ENCODE assay signal across 15 cellular contexts in the genomic region with DNA sequence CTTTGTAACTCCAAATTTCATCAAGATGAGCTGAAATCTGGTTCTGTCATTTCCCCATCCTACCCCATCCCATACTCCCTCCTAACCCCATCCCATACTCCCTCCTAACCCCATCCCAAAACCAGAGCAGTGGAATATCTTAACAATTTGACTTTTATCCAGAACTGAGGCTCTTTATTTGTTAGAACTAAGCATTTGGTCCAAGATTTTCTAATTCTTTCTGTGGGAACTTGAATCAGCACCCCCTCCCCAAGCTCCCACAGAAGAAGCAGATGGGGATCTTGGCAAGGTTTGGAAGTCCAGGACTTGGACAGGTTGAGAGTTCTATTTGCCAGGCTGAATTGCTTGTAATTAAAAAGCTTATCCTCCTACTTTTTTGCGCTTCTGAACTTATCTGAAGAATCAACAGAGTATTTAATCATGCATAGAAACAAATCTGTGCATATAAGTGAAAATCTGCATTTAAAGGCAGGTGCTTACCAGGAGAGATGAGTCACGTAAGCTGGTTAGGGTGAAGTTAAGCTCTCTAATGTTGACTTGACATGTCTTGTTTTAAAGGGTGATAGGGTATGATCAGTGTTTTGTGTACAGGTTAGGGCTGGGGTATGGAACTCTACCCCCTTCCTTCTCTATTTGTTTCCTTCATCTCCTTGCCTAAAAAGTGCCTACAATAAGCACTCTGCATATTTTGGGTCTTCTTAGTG.
DNase-seq lines count a peak whose midpoint lies in the region; ATAC-seq and TF ChIP-seq lines count a peak whose summit lies in the region.
"Had no signal": no experiment of that assay in that cellular context is flagged by ENCODE, and none has a peak within 500 bp of the region (broad histone marks: within the 10 kb centered on the region; RNA-seq: fewer than 3 reads in every experiment).

No MANE protein-coding gene starts in this region.

- no peak overlapping the region for H3K18ac ChIP-seq in mesenchymal stem cell (ENCODE audit: low read depth in 1 of 2, low read length in 2 of 2)

- H3K79me1 ChIP-seq in mesenchymal stem cell (replicated peaks; ENCODE audit: low read length, poor library complexity, severe bottlenecking): no peaks in the 10 kb centered on the region

- WGBS in mesenchymal stem cell: 89% methylated on average over 1 of the region's 2 CpGs

- POLR2A ChIA-PET in RWPE1 (lab: Yijun Ruan, JAX; ENCODE audit: low non-redundant PET): no interaction called here

- no peak overlapping the region for H3K4me2 ChIP-seq in mesenchymal stem cell (ENCODE audit: low read length, poor library complexity, severe bottlenecking)
- H3K4me2 ChIP-seq: PC-9 had no signal

- CTCF ChIA-PET in RWPE1 (lab: Yijun Ruan, JAX): interaction anchor here (0.6 kb wide), 2 partner anchors 42 to 713 kb away, joined by 3 read pairs; no protein-coding TSS in a partner anchor

- no peak overlapping the region for H3K9ac ChIP-seq in mesenchymal stem cell (ENCODE audit: low read length)

- DNase-seq in NCI-H2171 treated with DMSO at 0.1 percent for 48 hours (lab: John Stamatoyannopoulos, UW) (peak; percentile 55), NCI-H2171 (lab: John Stamatoyannopoulos, UW) (no peak), RWPE1 (ENCODE audit: low spot score) (no peak), globus pallidus (ENCODE audit: low spot score) (peak; percentile 52), superior temporal gyrus (ENCODE audit: extremely low spot score) (peak; percentile 36), mesenchymal stem cell (no peak), NCI-H345 (lab: John Stamatoyannopoulos, UW) (no peak)
- DNase-seq: 8988T; activated B cell treated with CpG ODN at 0.5 μM for 24 hours; activated T-cell treated with anti-CD3 and anti-CD28 coated beads, Interleukin-2, amount 50 U/mL, for 4 hours had no signal

- no peak overlapping the region for H2BK120ac ChIP-seq in mesenchymal stem cell (ENCODE audit: low read depth, low read length)

- H3K27ac ChIP-seq in RWPE1: peak overlapping the region; percentile 71
- no peak overlapping the region for H3K27ac ChIP-seq in mesenchymal stem cell (ENCODE audit: low read length, poor library complexity, severe bottlenecking)
- H3K27ac ChIP-seq: neutrophil, PC-9, tibial artery had no signal

- no peak overlapping the region for H2AFZ ChIP-seq in mesenchymal stem cell (ENCODE audit: low read depth, low read length)
- H2AFZ ChIP-seq: PC-9 had no signal

- no peaks in the 10 kb centered on the region for H3K27me3 ChIP-seq in mesenchymal stem cell (ENCODE audit: control insufficient read depth in 1 of 2, insufficient read depth in 1 of 2, low read length in 2 of 2)
- H3K27me3 ChIP-seq: BE2C, neutrophil, tibial artery had no signal

- peaks cover 3% of the 10 kb centered on the region for H3K9me3 ChIP-seq in mesenchymal stem cell (ENCODE audit: control insufficient read depth, low read length)
- H3K9me3 ChIP-seq: BE2C, neutrophil had no signal

- ATAC-seq in HG03442 (IDR thresholded peaks at IDR 0.05; ENCODE audit: unreplicated experiment): no peak

- TF ChIP-seq CTCF in RWPE1 (conservative IDR thresholded peaks at IDR 0.05; ENCODE audit: low read depth): no peak

- no peaks in the 10 kb centered on the region for H3K36me3 ChIP-seq in mesenchymal stem cell (ENCODE audit: control insufficient read depth in 1 of 2, insufficient read depth in 2 of 2, low read depth in 1 of 2, low read length in 2 of 2)
- H3K36me3 ChIP-seq: BE2C, neutrophil had no signal

- H2BK12ac ChIP-seq in mesenchymal stem cell (ENCODE audit: low read length in 2 of 2): no peak overlapping the region

- peaks cover 3% of the 10 kb centered on the region for H3K4me1 ChIP-seq in mesenchymal stem cell (ENCODE audit: control insufficient read depth, insufficient read depth, low read depth, low read length)
- H3K4me1 ChIP-seq: BE2C had no signal

- H3K23ac ChIP-seq in mesenchymal stem cell (ENCODE audit: low read length in 2 of 2): no peak overlapping the region

- no peak overlapping the region for H4K91ac ChIP-seq in mesenchymal stem cell (ENCODE audit: low read length)

- no peak overlapping the region for H2AK5ac ChIP-seq in mesenchymal stem cell (ENCODE audit: low read length, severe bottlenecking)

- H2BK5ac ChIP-seq in mesenchymal stem cell (ENCODE audit: low read depth, low read length, poor library complexity, severe bottlenecking): no peak overlapping the region

- no peak overlapping the region for H3K4ac ChIP-seq in mesenchymal stem cell (ENCODE audit: low read depth in 1 of 2, low read length in 2 of 2)

- H3K14ac ChIP-seq in mesenchymal stem cell (ENCODE audit: low read length in 2 of 2): no peak overlapping the region

- no peak overlapping the region for H2BK15ac ChIP-seq in mesenchymal stem cell (ENCODE audit: low read depth, poor library complexity, severe bottlenecking)

- no peak overlapping the region for H3K4me3 ChIP-seq in mesenchymal stem cell (ENCODE audit: insufficient read depth in 1 of 2, low read depth in 1 of 2, low read length in 2 of 2)
- H3K4me3 ChIP-seq: PC-9, tibial artery had no signal

- H4K8ac ChIP-seq in mesenchymal stem cell (ENCODE audit: low read length): no peak overlapping the region

Comparison
In these comparisons a context has a peak if more than half of its experiments do, and no peak if none do; other contexts are left out.
1. DNase-seq: peak in NCI-H2171 treated with DMSO at 0.1 percent for 48 hours (single experiment), globus pallidus (single experiment) and superior temporal gyrus (single experiment); none in NCI-H2171 (single experiment), RWPE1 (single experiment), mesenchymal stem cell (single experiment) and NCI-H345 (single experiment).